In genomic region chr19:39403331-39404312, GRCh38 we compare ENCODE assay signal across 1 cellular context.
TF ChIP-seq lines count a peak whose summit lies in the region.

No MANE protein-coding gene starts in this region.

TF ChIP-seq in GM12878, 131 proteins besides CTCF, POLR2A, EP300 and RAD21 (continued from another document and continues in another):
- TF ChIP-seq NRF1 (conservative IDR thresholded peaks at IDR 0.05; ENCODE audit: low read depth, low read length) (no peak), SUZ12 (IDR thresholded peaks at IDR 0.05; ENCODE audit: unreplicated experiment) (no peak), NFIC (IDR thresholded peaks at IDR 0.05; ENCODE audit: low read depth, low read length) (no peak), ZNF384 (IDR thresholded peaks at IDR 0.05; ENCODE audit: borderline replicate concordance, low read depth, low read length) (0 out of 2 replicates have a peak, but pooled peaks have one; percentile 2), IRF3 (IDR thresholded peaks at IDR 0.05) (no peak), HDAC2 (IDR thresholded peaks at IDR 0.05) (no peak), CEBPB (IDR thresholded peaks at IDR 0.05; ENCODE audit: borderline replicate concordance in 1 of 2, low read depth in 2 of 2, low read length in 2 of 2) (no peak), SMAD1 (IDR thresholded peaks at IDR 0.05; ENCODE audit: low read depth, partially characterized antibody) (peak; percentile 16), BCL11A (IDR thresholded peaks at IDR 0.05; ENCODE audit: low read depth, low read length) (peak; percentile 63), POU2F2 (IDR thresholded peaks at IDR 0.05; ENCODE audit: borderline replicate concordance, low read depth, low read length) (peak; percentile 53; the same call in 1 of the 3 replicates), ZNF217 (IDR thresholded peaks at IDR 0.05) (0 out of 2 replicates have a peak, but pooled peaks have one; percentile 36), HDAC6 (IDR thresholded peaks at IDR 0.05; ENCODE audit: unreplicated experiment) (no peak), MTA2 (IDR thresholded peaks at IDR 0.05; ENCODE audit: low read depth) (peak; percentile 50; the same call in 1 of the 2 replicates), MYB (IDR thresholded peaks at IDR 0.05; ENCODE audit: borderline replicate concordance, low read depth, low read length) (no peak), POLR2AphosphoS2 (IDR thresholded peaks at IDR 0.05; ENCODE audit: low read depth, low read length) (no peak; the same call in 1 of the 2 replicates), SMC3 (IDR thresholded peaks at IDR 0.05; ENCODE audit: borderline replicate concordance, low read length) (no peak), SPI1 (IDR thresholded peaks at IDR 0.05; ENCODE audit: borderline replicate concordance, insufficient read depth, low read depth, low read length) (peak; percentile 26; the same call in 1 of the 2 replicates), SIN3A (IDR thresholded peaks at IDR 0.05; ENCODE audit: low read depth, low read length) (peak; percentile 57; the same call in 1 of the 2 replicates), RELB (IDR thresholded peaks at IDR 0.05; ENCODE audit: low read depth) (peak; percentile 92), BCL3 (IDR thresholded peaks at IDR 0.05; ENCODE audit: borderline replicate concordance, insufficient read depth, low read depth, low read length, poor library complexity, severe bottlenecking) (peak; percentile 85), SUPT20H (IDR thresholded peaks at IDR 0.05; ENCODE audit: borderline replicate concordance, control insufficient read depth, low read depth, low read length) (no peak), KDM1A (IDR thresholded peaks at IDR 0.05; ENCODE audit: borderline replicate concordance) (no peak), ZBED1 (IDR thresholded peaks at IDR 0.05; ENCODE audit: borderline replicate concordance) (peak; percentile 78), ZBTB4 (CRISPR knock-in tag; IDR thresholded peaks at IDR 0.05) (no peak), NR2C1 (IDR thresholded peaks at IDR 0.05) (no peak), ZNF24 (IDR thresholded peaks at IDR 0.05) (no peak), BACH1 (IDR thresholded peaks at IDR 0.05; ENCODE audit: borderline replicate concordance) (peak; percentile 88), PAX8 (IDR thresholded peaks at IDR 0.05) (no peak), IRF4 (IDR thresholded peaks at IDR 0.05; ENCODE audit: low read depth, low read length) (no peak), E2F8 (IDR thresholded peaks at IDR 0.05; ENCODE audit: low read depth, partially characterized antibody) (no peak), HCFC1 (IDR thresholded peaks at IDR 0.05; ENCODE audit: low read length) (0 out of 2 replicates have a peak, but pooled peaks have one; percentile 7), ZNF207 (IDR thresholded peaks at IDR 0.05; ENCODE audit: borderline replicate concordance) (peak; percentile 80), RBBP5 (conservative IDR thresholded peaks at IDR 0.05) (no peak), WRNIP1 (IDR thresholded peaks at IDR 0.05; ENCODE audit: borderline replicate concordance, low read depth, low read length) (no peak), KLF5 (IDR thresholded peaks at IDR 0.05; ENCODE audit: partially characterized antibody) (no peak), ATF3 (IDR thresholded peaks at IDR 0.05; ENCODE audit: borderline replicate concordance, extremely low read depth, low read depth, low read length) (no peak), NBN (IDR thresholded peaks at IDR 0.05) (peak; percentile 77), TBL1XR1 (IDR thresholded peaks at IDR 0.05; ENCODE audit: low read depth, low read length) (peak; percentile 99), PAX5 (IDR thresholded peaks at IDR 0.05; ENCODE audit: borderline replicate concordance, low read depth, low read length) (peak; percentile 81), EGR1 (IDR thresholded peaks at IDR 0.05; ENCODE audit: borderline replicate concordance in 1 of 2, low read depth in 2 of 2, low read length in 2 of 2) (peak; percentile 16 to 67), JUNB (IDR thresholded peaks at IDR 0.05) (peak; percentile 29; the same call in 1 of the 2 replicates), MLLT1 (IDR thresholded peaks at IDR 0.05) (peak; percentile 34; the same call in 1 of the 2 replicates), CREB1 (IDR thresholded peaks at IDR 0.05; ENCODE audit: low read depth) (no peak), MEF2B (IDR thresholded peaks at IDR 0.05; ENCODE audit: partially characterized antibody, poor library complexity, severe bottlenecking) (peak; percentile 47), SREBF2 (IDR thresholded peaks at IDR 0.05; ENCODE audit: low read length) (no peak), SREBF1 (IDR thresholded peaks at IDR 0.05; ENCODE audit: low read length) (no peak), NFXL1 (IDR thresholded peaks at IDR 0.05; ENCODE audit: borderline replicate concordance) (no peak), YY1 (IDR thresholded peaks at IDR 0.05; ENCODE audit: low read depth, low read length) (peak; percentile 34), RAD51 (IDR thresholded peaks at IDR 0.05) (no peak), RUNX3 (IDR thresholded peaks at IDR 0.05; ENCODE audit: low read length) (no peak), CEBPZ (IDR thresholded peaks at IDR 0.05; ENCODE audit: low read depth, low read length) (no peak), JUND (IDR thresholded peaks at IDR 0.05; ENCODE audit: low read depth, low read length) (peak; percentile 68; the same call in 1 of the 2 replicates), ZNF274 (IDR thresholded peaks at IDR 0.05; ENCODE audit: insufficient read depth, insufficient read length) (no peak), TCF12 (IDR thresholded peaks at IDR 0.05; ENCODE audit: low read depth, low read length) (peak; percentile 77; the same call in 1 of the 2 replicates), NR2C2 (IDR thresholded peaks at IDR 0.05; ENCODE audit: borderline replicate concordance, control insufficient read depth, insufficient read length, low read depth) (no peak), IKZF2 (IDR thresholded peaks at IDR 0.05) (peak; percentile 94 to 95)
